Comparison of ENCODE assay signal across 1 cellular context in genomic region chr19:33795370-33796163, GRCh38.
TF ChIP-seq lines count a peak whose summit lies in the region.

No MANE protein-coding gene starts in this region.

TF ChIP-seq in WTC11, 78 proteins besides CTCF, POLR2A, EP300 and RAD21 (continued from another document and continues in another):
- TF ChIP-seq, protein P1, sequence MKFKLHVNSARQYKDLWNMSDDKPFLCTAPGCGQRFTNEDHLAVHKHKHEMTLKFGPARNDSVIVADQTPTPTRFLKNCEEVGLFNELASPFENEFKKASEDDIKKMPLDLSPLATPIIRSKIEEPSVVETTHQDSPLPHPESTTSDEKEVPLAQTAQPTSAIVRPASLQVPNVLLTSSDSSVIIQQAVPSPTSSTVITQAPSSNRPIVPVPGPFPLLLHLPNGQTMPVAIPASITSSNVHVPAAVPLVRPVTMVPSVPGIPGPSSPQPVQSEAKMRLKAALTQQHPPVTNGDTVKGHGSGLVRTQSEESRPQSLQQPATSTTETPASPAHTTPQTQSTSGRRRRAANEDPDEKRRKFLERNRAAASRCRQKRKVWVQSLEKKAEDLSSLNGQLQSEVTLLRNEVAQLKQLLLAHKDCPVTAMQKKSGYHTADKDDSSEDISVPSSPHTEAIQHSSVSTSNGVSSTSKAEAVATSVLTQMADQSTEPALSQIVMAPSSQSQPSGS (CRISPR knock-in tag; IDR thresholded peaks at IDR 0.05; ENCODE audit: borderline replicate concordance, low read depth): no peak
- no peak for TF ChIP-seq PRDM15 (CRISPR knock-in tag; IDR thresholded peaks at IDR 0.05)
- no peak for TF ChIP-seq ZSCAN18 (CRISPR knock-in tag; IDR thresholded peaks at IDR 0.05)
- TF ChIP-seq ZBTB43 (CRISPR knock-in tag; IDR thresholded peaks at IDR 0.05): 0 out of 2 replicates have a peak, but pooled peaks have one; percentile 20
- TF ChIP-seq TEAD4 (CRISPR knock-in tag; IDR thresholded peaks at IDR 0.05): 0 out of 2 replicates have a peak, but pooled peaks have one; percentile 31
- TF ChIP-seq, protein P2, sequence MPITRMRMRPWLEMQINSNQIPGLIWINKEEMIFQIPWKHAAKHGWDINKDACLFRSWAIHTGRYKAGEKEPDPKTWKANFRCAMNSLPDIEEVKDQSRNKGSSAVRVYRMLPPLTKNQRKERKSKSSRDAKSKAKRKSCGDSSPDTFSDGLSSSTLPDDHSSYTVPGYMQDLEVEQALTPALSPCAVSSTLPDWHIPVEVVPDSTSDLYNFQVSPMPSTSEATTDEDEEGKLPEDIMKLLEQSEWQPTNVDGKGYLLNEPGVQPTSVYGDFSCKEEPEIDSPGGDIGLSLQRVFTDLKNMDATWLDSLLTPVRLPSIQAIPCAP (CRISPR knock-in tag; IDR thresholded peaks at IDR 0.05): peak; percentile 69; the same call in 1 of the 2 replicates
- no peak for TF ChIP-seq ZBTB21 (CRISPR knock-in tag; IDR thresholded peaks at IDR 0.05; ENCODE audit: borderline replicate concordance)
- TF ChIP-seq SMAD3 (CRISPR knock-in tag; IDR thresholded peaks at IDR 0.05; ENCODE audit: borderline replicate concordance): no peak
- no peak for TF ChIP-seq ZNF425 (CRISPR knock-in tag; conservative IDR thresholded peaks at IDR 0.05)
- TF ChIP-seq JUN (CRISPR knock-in tag; IDR thresholded peaks at IDR 0.05): no peak
- no peak for TF ChIP-seq TCF7 (CRISPR knock-in tag; IDR thresholded peaks at IDR 0.05; ENCODE audit: low read depth)
- TF ChIP-seq PRRX2 (CRISPR knock-in tag; IDR thresholded peaks at IDR 0.05): no peak
- TF ChIP-seq CBFB (CRISPR knock-in tag; IDR thresholded peaks at IDR 0.05; ENCODE audit: low read depth): no peak
- TF ChIP-seq SP1 (CRISPR knock-in tag; conservative IDR thresholded peaks at IDR 0.05): peak; percentile 32; the same call in 1 of the 2 replicates
- 0 out of 2 replicates have a peak, but pooled peaks have one; percentile 28 for TF ChIP-seq MYBL2 (CRISPR knock-in tag; IDR thresholded peaks at IDR 0.05)
- no peak for TF ChIP-seq CREB1 (CRISPR knock-in tag; IDR thresholded peaks at IDR 0.05)
- peak; percentile 30; the same call in 1 of the 2 replicates for TF ChIP-seq CREM (CRISPR knock-in tag; IDR thresholded peaks at IDR 0.05)
- TF ChIP-seq CDX4 (CRISPR knock-in tag; IDR thresholded peaks at IDR 0.05; ENCODE audit: borderline replicate concordance): no peak
- no peak for TF ChIP-seq IRF2 (CRISPR knock-in tag; IDR thresholded peaks at IDR 0.05; ENCODE audit: borderline replicate concordance, low read depth)
- no peak for TF ChIP-seq JAZF1 (CRISPR knock-in tag; IDR thresholded peaks at IDR 0.05)
- TF ChIP-seq ZNF416 (CRISPR knock-in tag; IDR thresholded peaks at IDR 0.05): no peak
- TF ChIP-seq ETV6 (CRISPR knock-in tag; IDR thresholded peaks at IDR 0.05): peak; percentile 86
- no peak for TF ChIP-seq SOX15 (CRISPR knock-in tag; IDR thresholded peaks at IDR 0.05)
- no peak for TF ChIP-seq ELF4 (CRISPR knock-in tag; IDR thresholded peaks at IDR 0.05; ENCODE audit: low read depth)
- TF ChIP-seq FOXK1 (CRISPR knock-in tag; IDR thresholded peaks at IDR 0.05): no peak; the same call in 1 of the 2 replicates
- no peak for TF ChIP-seq E2F1 (CRISPR knock-in tag; IDR thresholded peaks at IDR 0.05)
- TF ChIP-seq, protein P3, sequence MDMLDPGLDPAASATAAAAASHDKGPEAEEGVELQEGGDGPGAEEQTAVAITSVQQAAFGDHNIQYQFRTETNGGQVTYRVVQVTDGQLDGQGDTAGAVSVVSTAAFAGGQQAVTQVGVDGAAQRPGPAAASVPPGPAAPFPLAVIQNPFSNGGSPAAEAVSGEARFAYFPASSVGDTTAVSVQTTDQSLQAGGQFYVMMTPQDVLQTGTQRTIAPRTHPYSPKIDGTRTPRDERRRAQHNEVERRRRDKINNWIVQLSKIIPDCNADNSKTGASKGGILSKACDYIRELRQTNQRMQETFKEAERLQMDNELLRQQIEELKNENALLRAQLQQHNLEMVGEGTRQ (CRISPR knock-in tag; IDR thresholded peaks at IDR 0.05): no peak
- no peak for TF ChIP-seq RORB (CRISPR knock-in tag; IDR thresholded peaks at IDR 0.05)
- TF ChIP-seq NFATC4 (CRISPR knock-in tag; IDR thresholded peaks at IDR 0.05): no peak
- no peak for TF ChIP-seq EMX1 (CRISPR knock-in tag; IDR thresholded peaks at IDR 0.05)
- TF ChIP-seq, protein P4, sequence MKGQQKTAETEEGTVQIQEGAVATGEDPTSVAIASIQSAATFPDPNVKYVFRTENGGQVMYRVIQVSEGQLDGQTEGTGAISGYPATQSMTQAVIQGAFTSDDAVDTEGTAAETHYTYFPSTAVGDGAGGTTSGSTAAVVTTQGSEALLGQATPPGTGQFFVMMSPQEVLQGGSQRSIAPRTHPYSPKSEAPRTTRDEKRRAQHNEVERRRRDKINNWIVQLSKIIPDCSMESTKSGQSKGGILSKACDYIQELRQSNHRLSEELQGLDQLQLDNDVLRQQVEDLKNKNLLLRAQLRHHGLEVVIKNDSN (CRISPR knock-in tag; IDR thresholded peaks at IDR 0.05): 0 out of 2 replicates have a peak, but pooled peaks have one; percentile 14
- TF ChIP-seq NR2C2 (CRISPR knock-in tag; IDR thresholded peaks at IDR 0.05): no peak
- TF ChIP-seq HMGA2 (CRISPR knock-in tag; IDR thresholded peaks at IDR 0.05): no peak
- TF ChIP-seq, protein P5, sequence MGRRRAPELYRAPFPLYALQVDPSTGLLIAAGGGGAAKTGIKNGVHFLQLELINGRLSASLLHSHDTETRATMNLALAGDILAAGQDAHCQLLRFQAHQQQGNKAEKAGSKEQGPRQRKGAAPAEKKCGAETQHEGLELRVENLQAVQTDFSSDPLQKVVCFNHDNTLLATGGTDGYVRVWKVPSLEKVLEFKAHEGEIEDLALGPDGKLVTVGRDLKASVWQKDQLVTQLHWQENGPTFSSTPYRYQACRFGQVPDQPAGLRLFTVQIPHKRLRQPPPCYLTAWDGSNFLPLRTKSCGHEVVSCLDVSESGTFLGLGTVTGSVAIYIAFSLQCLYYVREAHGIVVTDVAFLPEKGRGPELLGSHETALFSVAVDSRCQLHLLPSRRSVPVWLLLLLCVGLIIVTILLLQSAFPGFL (CRISPR knock-in tag; IDR thresholded peaks at IDR 0.05; ENCODE audit: borderline replicate concordance): no peak
- no peak for TF ChIP-seq STAT6 (CRISPR knock-in tag; conservative IDR thresholded peaks at IDR 0.05; ENCODE audit: low read depth)
- TF ChIP-seq, protein P6, sequence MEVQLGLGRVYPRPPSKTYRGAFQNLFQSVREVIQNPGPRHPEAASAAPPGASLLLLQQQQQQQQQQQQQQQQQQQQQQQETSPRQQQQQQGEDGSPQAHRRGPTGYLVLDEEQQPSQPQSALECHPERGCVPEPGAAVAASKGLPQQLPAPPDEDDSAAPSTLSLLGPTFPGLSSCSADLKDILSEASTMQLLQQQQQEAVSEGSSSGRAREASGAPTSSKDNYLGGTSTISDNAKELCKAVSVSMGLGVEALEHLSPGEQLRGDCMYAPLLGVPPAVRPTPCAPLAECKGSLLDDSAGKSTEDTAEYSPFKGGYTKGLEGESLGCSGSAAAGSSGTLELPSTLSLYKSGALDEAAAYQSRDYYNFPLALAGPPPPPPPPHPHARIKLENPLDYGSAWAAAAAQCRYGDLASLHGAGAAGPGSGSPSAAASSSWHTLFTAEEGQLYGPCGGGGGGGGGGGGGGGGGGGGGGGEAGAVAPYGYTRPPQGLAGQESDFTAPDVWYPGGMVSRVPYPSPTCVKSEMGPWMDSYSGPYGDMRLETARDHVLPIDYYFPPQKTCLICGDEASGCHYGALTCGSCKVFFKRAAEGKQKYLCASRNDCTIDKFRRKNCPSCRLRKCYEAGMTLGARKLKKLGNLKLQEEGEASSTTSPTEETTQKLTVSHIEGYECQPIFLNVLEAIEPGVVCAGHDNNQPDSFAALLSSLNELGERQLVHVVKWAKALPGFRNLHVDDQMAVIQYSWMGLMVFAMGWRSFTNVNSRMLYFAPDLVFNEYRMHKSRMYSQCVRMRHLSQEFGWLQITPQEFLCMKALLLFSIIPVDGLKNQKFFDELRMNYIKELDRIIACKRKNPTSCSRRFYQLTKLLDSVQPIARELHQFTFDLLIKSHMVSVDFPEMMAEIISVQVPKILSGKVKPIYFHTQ (CRISPR knock-in tag; IDR thresholded peaks at IDR 0.05): no peak
- no peak for TF ChIP-seq GTF2I (CRISPR knock-in tag; conservative IDR thresholded peaks at IDR 0.05)
